ENCODE assay signal across 26 cellular contexts in the genomic region with DNA sequence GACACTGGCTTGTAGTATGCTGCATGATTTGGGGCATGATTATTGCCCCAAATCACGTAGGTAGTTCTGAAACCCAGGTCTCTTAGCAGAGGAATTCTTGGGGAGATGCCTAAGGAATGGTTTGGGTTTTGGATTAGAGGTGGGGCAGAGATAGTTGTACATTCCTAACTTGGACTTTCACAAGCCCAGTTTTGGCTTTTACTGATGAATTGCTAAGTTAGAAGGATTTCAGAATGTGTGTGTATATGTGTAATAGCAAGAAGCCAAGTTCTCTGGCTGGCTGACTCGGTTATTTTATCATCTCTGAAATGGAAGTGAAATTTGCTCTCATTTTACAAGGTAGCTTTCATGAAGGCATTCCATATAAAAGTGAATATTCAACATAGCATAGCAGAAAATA.
"Had no signal": no experiment of that assay in that cellular context is flagged by ENCODE, and none has a peak within 500 bp of the region (broad histone marks: within the 10 kb centered on the region; RNA-seq: fewer than 3 reads in every experiment).

No MANE protein-coding gene starts in this region.

- H3K4me3 Mint-ChIP-seq: effector memory CD8-positive, alpha-beta T cell; memory B cell; mesothelial cell of epicardium; natural killer cell treated with Interleukin-12 subunit alpha and Interleukin-12 subunit beta and Interleukin-15 and Interleukin-18, amount 100 ng/mL, for 72 hours; neural progenitor cell had no signal

- H3K4me3 ChIP-seq: coronary artery, esophagus muscularis mucosa, hepatocyte, left ventricle myocardium inferior, lower lobe of right lung, neural progenitor cell, ovary, right atrium auricular region, sigmoid colon, stomach, thoracic aorta, transverse colon had no signal

- ATAC-seq: effector memory CD8-positive, alpha-beta T cell; left cardiac atrium; lower lobe of right lung; natural killer cell treated with Interleukin-12 subunit alpha and Interleukin-12 subunit beta and Interleukin-15 and Interleukin-18, amount 100 ng/mL, for 72 hours had no signal

- H3K27ac Mint-ChIP-seq: effector memory CD8-positive, alpha-beta T cell; memory B cell; mesothelial cell of epicardium; natural killer cell treated with Interleukin-12 subunit alpha and Interleukin-12 subunit beta and Interleukin-15 and Interleukin-18, amount 100 ng/mL, for 72 hours; neural progenitor cell had no signal

- FAIRE-seq: kidney, small intestine had no signal

- H2AFZ ChIP-seq: hepatocyte, neural progenitor cell had no signal

- H3K36me3 ChIP-seq: neural progenitor cell, ovary, thoracic aorta, transverse colon had no signal

- H3K9me3 Mint-ChIP-seq: effector memory CD8-positive, alpha-beta T cell; memory B cell; mesothelial cell of epicardium; natural killer cell treated with Interleukin-12 subunit alpha and Interleukin-12 subunit beta and Interleukin-15 and Interleukin-18, amount 100 ng/mL, for 72 hours; neural progenitor cell had no signal

- H3K4me1 ChIP-seq: esophagus muscularis mucosa, lower lobe of right lung, neural progenitor cell, right atrium auricular region, sigmoid colon, stomach, transverse colon had no signal

- H3K27me3 Mint-ChIP-seq: effector memory CD8-positive, alpha-beta T cell; memory B cell; natural killer cell treated with Interleukin-12 subunit alpha and Interleukin-12 subunit beta and Interleukin-15 and Interleukin-18, amount 100 ng/mL, for 72 hours had no signal

- H3K9me3 ChIP-seq: esophagus muscularis mucosa, left ventricle myocardium inferior, lower lobe of right lung, ovary, right atrium auricular region, sigmoid colon, stomach, thoracic aorta, transverse colon had no signal

- H3K27me3 ChIP-seq: esophagus muscularis mucosa, hepatocyte, neural progenitor cell, ovary, right atrium auricular region, sigmoid colon, stomach, transverse colon had no signal

- DNase-seq: effector memory CD8-positive, alpha-beta T cell; foreskin melanocyte; head of caudate nucleus; kidney; left cardiac atrium; left ventricle myocardium inferior; lower lobe of right lung; nucleus accumbens; ovary; sigmoid colon; small intestine; stimulated activated CD4-positive, alpha-beta T cell treated with anti-CD3 and anti-CD28 coated beads, Interleukin-12 subunit alpha, Interleukin-12 subunit beta, amount 100 ng/mL, for 4 hours; stimulated activated naive CD4-positive, alpha-beta T cell; stomach; substantia nigra; transverse colon had no signal

- H3K27ac ChIP-seq: coronary artery, epithelial cell of prostate, esophagus muscularis mucosa, hepatocyte, left ventricle myocardium inferior, lower lobe of right lung, neural progenitor cell, ovary, right atrium auricular region, sigmoid colon, stomach, thoracic aorta, transverse colon had no signal

- H3K4me2 ChIP-seq: hepatocyte, neural progenitor cell had no signal

- H3K4me1 Mint-ChIP-seq: mesothelial cell of epicardium, neural progenitor cell had no signal

- H3K79me2 ChIP-seq: hepatocyte had no signal

- H3K36me3 Mint-ChIP-seq: natural killer cell treated with Interleukin-12 subunit alpha and Interleukin-12 subunit beta and Interleukin-15 and Interleukin-18, amount 100 ng/mL, for 72 hours had no signal

- H3K9ac ChIP-seq: neural progenitor cell had no signal
